1 cellular context compared by ENCODE assay signal in genomic region chr22:48261706-48262105, GRCh38.
TF ChIP-seq lines count a peak whose summit lies in the region.

No MANE protein-coding gene starts in this region.

TF ChIP-seq in K562, 482 proteins besides CTCF, POLR2A, EP300 and RAD21 (continued from another document):
- TF ChIP-seq ATF2 (CRISPR knock-in tag; IDR thresholded peaks at IDR 0.05): no peak
- no peak for TF ChIP-seq ZNF507 (tag; conservative IDR thresholded peaks at IDR 0.05)
- no peak for TF ChIP-seq FOXM1 (IDR thresholded peaks at IDR 0.05; ENCODE audit: low read depth)
- TF ChIP-seq FOXM1 (CRISPR knock-in tag; IDR thresholded peaks at IDR 0.05; ENCODE audit: low read depth): no peak
